ENCODE assay signal across 9 cellular contexts in the genomic region with DNA sequence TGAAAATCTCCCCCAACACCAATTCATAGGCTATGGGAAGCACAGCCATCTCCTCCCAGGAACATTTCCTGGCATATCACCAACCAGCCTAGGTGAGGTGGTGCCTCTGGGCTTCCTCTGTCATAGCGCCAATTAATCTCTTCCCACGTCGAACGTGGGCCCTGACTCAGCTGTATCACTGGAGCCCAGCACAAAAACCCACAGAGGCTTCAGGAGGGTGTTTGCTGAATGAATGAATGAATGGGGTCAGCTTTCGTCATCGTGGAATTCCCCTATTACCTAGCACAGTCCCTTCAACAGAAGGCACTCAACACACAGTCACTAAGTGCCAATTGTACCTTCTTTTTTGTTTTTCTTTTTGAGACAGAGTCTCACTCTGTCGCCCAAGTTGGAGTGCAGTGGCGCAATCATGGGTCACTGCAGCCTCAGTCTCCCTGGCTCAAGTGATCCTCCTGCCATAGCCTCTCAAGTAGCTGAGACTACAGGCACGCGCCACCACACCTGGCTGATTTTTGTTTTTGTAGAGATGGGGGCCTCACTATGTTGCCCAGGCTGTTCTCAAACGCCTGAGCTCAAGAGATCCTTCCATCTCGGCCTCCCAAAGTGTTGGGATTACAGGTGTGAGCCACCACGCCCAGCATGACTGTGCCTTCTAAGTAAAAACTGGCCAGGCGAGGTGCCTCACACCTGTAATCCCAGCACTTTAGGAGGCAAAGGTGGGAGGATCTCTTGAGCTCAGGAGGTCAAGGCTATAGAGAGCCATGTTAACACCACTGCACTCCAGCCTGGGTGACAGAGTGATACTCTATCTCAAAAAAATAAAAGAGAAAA. TPM values are rescaled to one million over a fixed set of nuclear protein-coding genes. Genes with fewer than 3 reads are reported as not detected.
DNase-seq lines count a peak whose midpoint lies in the region; ATAC-seq and TF ChIP-seq lines count a peak whose summit lies in the region.
"Had no signal": no experiment of that assay in that cellular context is flagged by ENCODE, and none has a peak within 500 bp of the region (broad histone marks: within the 10 kb centered on the region; RNA-seq: fewer than 3 reads in every experiment).

No MANE protein-coding gene starts in this region.

- peaks cover 6 to 8% of the 10 kb centered on the region in 2 donors for H3K36me3 Mint-ChIP-seq in activated naive CD4-positive, alpha-beta T cell treated with anti-CD3 and anti-CD28 coated beads, Interleukin-2, amount 50 U/mL, for 72 hours

- peak overlapping the region in 3 of 10 experiments; percentile 9 to 39 (median 33); a peak in 6 of 20 replicates for H3K4me3 ChIP-seq in BLaER1 treated with 17β-estradiol and CSF1 and Interleukin-3, amounts not matched to agents 10 nM and 100 nM

- no peaks in the 10 kb centered on the region for H3K9me3 ChIP-seq in BLaER1 treated with 17β-estradiol and CSF1 and Interleukin-3, amounts not matched to agents 10 nM and 100 nM (replicated peaks in 1 of 11)

- ATAC-seq in activated naive CD4-positive, alpha-beta T cell treated with anti-CD3 and anti-CD28 coated beads, Interleukin-2, amount 50 U/mL, for 72 hours = peak; percentile 48 to 70
- ATAC-seq in omental fat pad (ENCODE audit: low FRiP score) (peak; percentile 19), GM18498 (IDR thresholded peaks at IDR 0.05; ENCODE audit: unreplicated experiment) (no peak)

- DNase-seq in RPMI7951 (ENCODE audit: low read depth) = peak; percentile 49
- DNase-seq in activated naive CD4-positive, alpha-beta T cell treated with anti-CD3 and anti-CD28 coated beads, Interleukin-2, amount 50 U/mL, for 72 hours (ENCODE audit: low spot score in 2 of 2) = peak; percentile 45 to 79
- no peak for DNase-seq in omental fat pad (ENCODE audit: low spot score)
- no peak for DNase-seq in NCI-H2107 treated with DMSO at 0.1 percent for 48 hours (lab: John Stamatoyannopoulos, UW; ENCODE audit: unreplicated experiment)
- no peak for DNase-seq in DMS 273 treated with DMSO at 0.1 percent for 48 hours (lab: John Stamatoyannopoulos, UW)
- no peak for DNase-seq in Ammon's horn (ENCODE audit: low spot score)
- DNase-seq: amygdala had no signal

- no peaks in the 10 kb centered on the region for H3K9me3 Mint-ChIP-seq in activated naive CD4-positive, alpha-beta T cell treated with anti-CD3 and anti-CD28 coated beads, Interleukin-2, amount 50 U/mL, for 72 hours

- peak overlapping the region; percentile 97 to 98 for H3K27ac Mint-ChIP-seq in activated naive CD4-positive, alpha-beta T cell treated with anti-CD3 and anti-CD28 coated beads, Interleukin-2, amount 50 U/mL, for 72 hours

- TF ChIP-seq CTCF in omental fat pad (IDR thresholded peaks at IDR 0.05) = no peak

- peaks cover 45 to 62% (median 52%) of the 10 kb centered on the region in 10 experiments for H3K4me1 ChIP-seq in BLaER1 treated with 17β-estradiol and CSF1 and Interleukin-3, amounts not matched to agents 10 nM and 100 nM

- no peaks in the 10 kb centered on the region for H4K20me1 ChIP-seq in BLaER1 treated with 17β-estradiol and CSF1 and Interleukin-3, amounts not matched to agents 10 nM and 100 nM

- H3K4me2 ChIP-seq in BLaER1 treated with 17β-estradiol and CSF1 and Interleukin-3, amounts not matched to agents 10 nM and 100 nM = peak overlapping the region; percentile 93 to 100 (median 99)

- no peaks in the 10 kb centered on the region; a peak in 1 of 22 replicates for H3K36me3 ChIP-seq in BLaER1 treated with 17β-estradiol and CSF1 and Interleukin-3, amounts not matched to agents 10 nM and 100 nM

- H3K9ac ChIP-seq in BLaER1 treated with 17β-estradiol and CSF1 and Interleukin-3, amounts not matched to agents 10 nM and 100 nM = peak overlapping the region; percentile 58 to 98 (median 80); a peak in 21 of 22 replicates

- H3K27me3 ChIP-seq in BLaER1 treated with 17β-estradiol and CSF1 and Interleukin-3, amounts not matched to agents 10 nM and 100 nM = peaks cover 0 to 7% (median 1%) of the 10 kb centered on the region in 11 experiments; a peak in 13 of 22 replicates

- peak overlapping the region; percentile 73 to 99 (median 96) for H3K27ac ChIP-seq in BLaER1 treated with 17β-estradiol and CSF1 and Interleukin-3, amounts not matched to agents 10 nM and 100 nM

RNA-seq across cellular contexts. Expression of gene ZNF688, which starts 4.1 kb away (rescaled TPM):
- total RNA-seq in RPMI7951 (2014; rRNA removed; shearing (Covaris generic)) = 6.4 and 6.7 TPM in 2 replicates
- 1 to 10 TPM; 7.2 TPM for total RNA-seq in activated naive CD4-positive, alpha-beta T cell treated with anti-CD3 and anti-CD28 coated beads, Interleukin-2, amount 50 U/mL, for 72 hours
- 10 to 100 TPM in 3 of 4 donors, 1 to 10 TPM in 1; 7.4 to 24.0 (median 13.3) TPM for total RNA-seq in omental fat pad

RNA-seq across cellular contexts. Expression of gene ZNF764, which starts 9.2 kb away (rescaled TPM):
- 3.0 and 3.6 TPM in 2 replicates for total RNA-seq in RPMI7951 (2014; rRNA removed; shearing (Covaris generic))
- 10 to 100 TPM; 11.1 to 11.6 TPM for total RNA-seq in activated naive CD4-positive, alpha-beta T cell treated with anti-CD3 and anti-CD28 coated beads, Interleukin-2, amount 50 U/mL, for 72 hours
- total RNA-seq in omental fat pad = 10 to 100 TPM in 2 of 4 donors, 1 to 10 TPM in 2; 4.5 to 15.9 (median 10.1) TPM

RNA-seq across cellular contexts. Expression of gene ZNF785, which starts 18.1 kb away (rescaled TPM):
- 2.8 and 3.9 TPM in 2 replicates for total RNA-seq in RPMI7951 (2014; rRNA removed; shearing (Covaris generic))
- 10 to 100 TPM; 10.8 to 22.1 TPM for total RNA-seq in activated naive CD4-positive, alpha-beta T cell treated with anti-CD3 and anti-CD28 coated beads, Interleukin-2, amount 50 U/mL, for 72 hours
- 10 to 100 TPM in 1 of 4 donors, 1 to 10 TPM in 3; 4.5 to 12.1 (median 8.1) TPM for total RNA-seq in omental fat pad

RNA-seq across cellular contexts. Expression of gene ZNF747, which starts 32.7 kb away (rescaled TPM):
- total RNA-seq in RPMI7951 (2014; rRNA removed; shearing (Covaris generic)) = 5.0 and 5.6 TPM in 2 replicates
- total RNA-seq in activated naive CD4-positive, alpha-beta T cell treated with anti-CD3 and anti-CD28 coated beads, Interleukin-2, amount 50 U/mL, for 72 hours = 1 to 10 TPM; 4.5 to 8.2 TPM
- 10 to 100 TPM in 2 of 4 donors, 1 to 10 TPM in 2; 7.7 to 12.1 (median 10.4) TPM for total RNA-seq in omental fat pad

RNA-seq across cellular contexts. Expression of gene ZNF768, which starts 41.0 kb away (rescaled TPM):
- 17.5 and 19.1 TPM in 2 replicates for total RNA-seq in RPMI7951 (2014; rRNA removed; shearing (Covaris generic))
- 1 to 10 TPM; 2.3 to 9.3 TPM for total RNA-seq in activated naive CD4-positive, alpha-beta T cell treated with anti-CD3 and anti-CD28 coated beads, Interleukin-2, amount 50 U/mL, for 72 hours
- 10 to 100 TPM; 16.5 to 22.5 (median 18.6) TPM for total RNA-seq in omental fat pad

Comparison
In these comparisons a context has a peak if more than half of its experiments do, and no peak if none do; other contexts are left out.
1. DNase-seq: peak in RPMI7951 (single experiment) and activated naive CD4-positive, alpha-beta T cell treated with anti-CD3 and anti-CD28 coated beads, Interleukin-2, amount 50 U/mL, for 72 hours (2 of 2); none in omental fat pad (single experiment), NCI-H2107 treated with DMSO at 0.1 percent for 48 hours (single experiment), DMS 273 treated with DMSO at 0.1 percent for 48 hours (single experiment) and Ammon's horn (single experiment).